Comparison of ENCODE assay signal across 17 cellular contexts in genomic region chr2:85511008-85511895, GRCh38. TPM values are rescaled to one million over a fixed set of nuclear protein-coding genes. Genes with fewer than 3 reads are reported as not detected.
DNase-seq lines count a peak whose midpoint lies in the region; ATAC-seq, FAIRE-seq and TF ChIP-seq lines count a peak whose summit lies in the region.
"Had no signal": no experiment of that assay in that cellular context is flagged by ENCODE, and none has a peak within 500 bp of the region (broad histone marks: within the 10 kb centered on the region; RNA-seq: fewer than 3 reads in every experiment).

No MANE protein-coding gene starts in this region.

- H3K79me2 ChIP-seq in HepG2 (ENCODE audit: insufficient read depth, low read length) = no peaks in the 10 kb centered on the region

- TF ChIP-seq POLR2A in HepG2 (IDR thresholded peaks at IDR 0.05; ENCODE audit: insufficient read depth in 1 of 2, low read depth in 2 of 2, low read length in 2 of 2) (no peak), adrenal gland (IDR thresholded peaks at IDR 0.05) (no peak)

- H2AFZ ChIP-seq in HepG2 (ENCODE audit: low read length) = no peak overlapping the region

- DNase-seq in HepG2 (ENCODE audit: low spot score) = no peak
- peak in 6 of 7 donors; percentile 51 to 72 (median 62) for DNase-seq in adrenal gland
- no peak for DNase-seq in left lung
- DNase-seq in NCI-H2107 treated with DMSO at 0.1 percent for 48 hours (lab: John Stamatoyannopoulos, UW; ENCODE audit: unreplicated experiment) = no peak
- no peak for DNase-seq in C1 segment of cervical spinal cord (lab: John Stamatoyannopoulos, UW)
- no peak for DNase-seq in NCI-H1694 (lab: John Stamatoyannopoulos, UW)
- DNase-seq: activated CD4-positive, alpha-beta T cell treated with anti-CD3 and anti-CD28 coated beads, Interleukin-2, amount 50 U/mL, for 1 hour; activated effector memory CD4-positive, alpha-beta T cell treated with anti-CD3 and anti-CD28 coated beads, Interleukin-2, amount 50 U/mL, for 16 hours; H9; hippocampal formation; mesendoderm; NCI-H187 treated with DMSO at 0.1 percent for 48 hours; ovary; T-helper 1 cell had no signal

- H3K4me1 ChIP-seq in liver (ENCODE audit: control insufficient read depth in 4 of 4, insufficient read depth in 4 of 4, low read length in 3 of 4) = peaks cover under 1 to 2% (median 2%) of the 10 kb centered on the region in 4 donors
- H3K4me1 ChIP-seq in HepG2 (ENCODE audit: insufficient read depth, low read length) = peaks cover 20% of the 10 kb centered on the region
- peaks cover 0 to 18% of the 10 kb centered on the region in 2 donors for H3K4me1 ChIP-seq in adrenal gland (replicated peaks in 1 of 2)
- H3K4me1 ChIP-seq in left lung = peaks cover 4 to 12% of the 10 kb centered on the region in 2 donors

- H3K27ac ChIP-seq in liver (ENCODE audit: low read depth in 1 of 2, low read length in 2 of 2) (no peak overlapping the region), HepG2 (ENCODE audit: extremely low read length, insufficient read depth, low read length) (no peak overlapping the region), adrenal gland (peak overlapping the region in 3 of 5 donors; percentile 40 to 54 (median 52)), left lung (no peak overlapping the region)
- H3K27ac ChIP-seq: ovary had no signal

- in situ Hi-C loops in HepG2 (cut with HindIII; ENCODE audit: extremely low pct_ligation_motif_present, low pct_unique_long_range_greater_than_20kb) = no loop called here

- no peaks in the 10 kb centered on the region for H4K20me1 ChIP-seq in HepG2 (ENCODE audit: insufficient read depth, low read length)

- H3K9me3 ChIP-seq in liver (ENCODE audit: control insufficient read depth in 4 of 4, low read length in 3 of 4) (no peaks in the 10 kb centered on the region), HepG2 (ENCODE audit: low read length) (no peaks in the 10 kb centered on the region), adrenal gland (replicated peaks in 1 of 3) (no peaks in the 10 kb centered on the region), left lung (no peaks in the 10 kb centered on the region)
- H3K9me3 ChIP-seq: ovary had no signal

- H3K9ac ChIP-seq in liver (ENCODE audit: low read depth in 1 of 2, low read length in 2 of 2) (no peak overlapping the region), HepG2 (ENCODE audit: insufficient read depth, low read depth, low read length) (no peak overlapping the region)

- CTCF ChIA-PET in HepG2 (lab: Yijun Ruan, JAX; ENCODE audit: low intra/inter-chr PET ratio, low total read pairs) = no interaction called here

- TF ChIP-seq RAD21 in liver (IDR thresholded peaks at IDR 0.05) (no peak), HepG2 (CRISPR knock-in tag; IDR thresholded peaks at IDR 0.05) (no peak)

- H3K4me3 ChIP-seq in liver (ENCODE audit: low read depth in 1 of 3, low read length in 3 of 3) (no peak overlapping the region), HepG2 (replicated peaks in 1 of 3; ENCODE audit: insufficient read depth in 1 of 3, low read depth in 2 of 3, low read length in 3 of 3) (no peak overlapping the region), adrenal gland (no peak overlapping the region), left lung (no peak overlapping the region)
- H3K4me3 ChIP-seq: ovary had no signal

- POLR2A ChIA-PET in HepG2 (lab: Yijun Ruan, JAX) = interaction anchor here (1.1 to 2.1 kb wide), 2 partner anchors 27 to 40 kb away, joined by 3 to 6 read pairs; partner anchors contain the start of gene MAT2A

- intact Hi-C loops in HepG2 (cut with micrococcal nuclease; ENCODE audit: unreplicated experiment) = no loop called here
- intact Hi-C loops in adrenal gland (cut with DNase I) = no loop called here
- intact Hi-C loops in left lung (cut with DNase I) = no loop called here

- ATAC-seq in HepG2 (no peak), left lung (peak; percentile 33), GM18861 (IDR thresholded peaks at IDR 0.05; ENCODE audit: unreplicated experiment) (no peak)

- TF ChIP-seq EP300 in HepG2 (IDR thresholded peaks at IDR 0.05; ENCODE audit: low read depth in 2 of 2, low read length in 2 of 2) (no peak), HepG2 (CRISPR knock-in tag; IDR thresholded peaks at IDR 0.05; ENCODE audit: borderline replicate concordance) (no peak)

- no peak overlapping the region for H3K4me2 ChIP-seq in HepG2 (ENCODE audit: low read depth, low read length)

- no TSS peak for BruUV-seq in HepG2 (replicated peaks; lab: Mats Ljungman, UMichigan)

- no peak for FAIRE-seq in HepG2 (lab: Jason Lieb, UNC)
- FAIRE-seq: bronchial epithelial cell had no signal

- WGBS in liver = 71% methylated on average over 7 of the region's 7 CpGs
- WGBS in HepG2 (ENCODE audit: low lambda C conversion rate) = 38% methylated on average over 7 of the region's 7 CpGs
- 36 to 60% (median 55%) methylated on average over 7 of the region's 7 CpGs for WGBS in adrenal gland, 4 donors

- H3K36me3 ChIP-seq in liver (ENCODE audit: control insufficient read depth in 4 of 4, insufficient read depth in 3 of 4, low read depth in 1 of 4, low read length in 3 of 4) (no peaks in the 10 kb centered on the region), HepG2 (replicated peaks in 1 of 2; ENCODE audit: control insufficient read depth in 1 of 2, insufficient read depth in 2 of 2, low read length in 2 of 2) (no peaks in the 10 kb centered on the region), adrenal gland (replicated peaks in 1 of 2) (no peaks in the 10 kb centered on the region), left lung (no peaks in the 10 kb centered on the region)
- H3K36me3 ChIP-seq: ovary had no signal

- TF ChIP-seq CTCF in liver (IDR thresholded peaks at IDR 0.05; ENCODE audit: low read depth, low read length, missing input control) = no peak
- no peak for TF ChIP-seq CTCF in HepG2 (CRISPR knock-in tag; IDR thresholded peaks at IDR 0.05)
- no peak for TF ChIP-seq CTCF in adrenal gland (IDR thresholded peaks at IDR 0.05)
- no peak for TF ChIP-seq CTCF in left lung (IDR thresholded peaks at IDR 0.05)

- no peaks in the 10 kb centered on the region for H3K27me3 ChIP-seq in liver (ENCODE audit: control insufficient read depth in 4 of 4, insufficient read depth in 4 of 4, low read length in 3 of 4)
- H3K27me3 ChIP-seq in HepG2 (ENCODE audit: control insufficient read depth in 1 of 2, insufficient read depth in 2 of 2, low read length in 2 of 2) = 0 out of 5 replicates have a peak, but pooled peaks cover 0 to 2% of the 10 kb centered on the region in 2 experiments
- no peaks in the 10 kb centered on the region for H3K27me3 ChIP-seq in adrenal gland
- H3K27me3 ChIP-seq in left lung = no peaks in the 10 kb centered on the region
- H3K27me3 ChIP-seq: ovary had no signal

RNA-seq across cellular contexts. Expression of gene MAT2A, which starts 27.7 kb away (rescaled TPM):
- total RNA-seq in liver (100 to 1,000 TPM in 1 of 2 donors, 10 to 100 TPM in 1; 60.5 to 104 TPM), HepG2 (2016; rRNA removed; fragmentation: Illumina TruSeq; extraction: Trizol) (55.8 and 155 TPM in 2 replicates), adrenal gland (100 to 1,000 TPM in 6 of 8 donors, 10 to 100 TPM in 2; 87.3 to 429 (median 180) TPM), left lung (100 to 1,000 TPM; 135 to 194 TPM)
- polyA plus RNA-seq in liver (10 to 100 TPM; 48.3 to 99.3 TPM), HepG2 (2011; rRNA removed) (331 and 367 TPM in 2 replicates), adrenal gland (100 to 1,000 TPM in 1 of 3 donors, 10 to 100 TPM in 2; 41.1 to 237 (median 75.9) TPM)
- total RNA-seq in HepG2 (2016; cell fraction: cytosol; rRNA removed; fragmentation: Illumina TruSeq; extraction: Trizol; ENCODE audit: low read depth) = 17.0 and 17.4 TPM in 2 replicates
- 56.1 and 159 TPM in 2 replicates for total RNA-seq in HepG2 (2016; cell fraction: insoluble cytoplasmic fraction; rRNA removed; fragmentation: Illumina TruSeq; extraction: Trizol)
- 24.5 and 25.4 TPM in 2 replicates for total RNA-seq in HepG2 (2016; cell fraction: membrane; rRNA removed; fragmentation: Illumina TruSeq; extraction: Trizol)
- 512 and 527 TPM in 2 replicates for total RNA-seq in HepG2 (2016; cell fraction: nucleus; rRNA removed; fragmentation: Illumina TruSeq; extraction: Trizol)
- 57.6 and 71.2 TPM in 2 replicates for polyA plus RNA-seq in HepG2 (2011; cell fraction: cytosol; rRNA removed)
- polyA plus RNA-seq in HepG2 (2011; cell fraction: nucleus; rRNA removed) = 1,062 and 1,322 TPM in 2 replicates
- polyA plus RNA-seq in HepG2 (2012) = 226 and 241 TPM in 2 replicates
- polyA plus RNA-seq in HepG2 (2016; cell fraction: cytosol; fragmentation: Illumina TruSeq; extraction: Trizol; ENCODE audit: low read depth) = 3.7 and 4.3 TPM in 2 replicates
- 67.1 and 68.7 TPM in 2 replicates for polyA plus RNA-seq in HepG2 (2016; cell fraction: insoluble cytoplasmic fraction; fragmentation: Illumina TruSeq; extraction: Trizol; ENCODE audit: low read depth)
- polyA plus RNA-seq in HepG2 (2016; cell fraction: membrane; fragmentation: Illumina TruSeq; extraction: Trizol; ENCODE audit: low read depth) = 13.5 TPM in 2 replicates
- 1,060 and 1,066 TPM in 2 replicates for polyA plus RNA-seq in HepG2 (2016; cell fraction: nucleus; fragmentation: Illumina TruSeq; extraction: Trizol; ENCODE audit: insufficient read depth, low read depth)
- polyA minus RNA-seq in HepG2 (2011; rRNA and poly(A)+ RNA removed; ENCODE audit: low replicate concordance) = 260 and 404 TPM in 2 replicates
- polyA minus RNA-seq in HepG2 (2011; cell fraction: cytosol; rRNA and poly(A)+ RNA removed) = 43.2 and 67.4 TPM in 2 replicates
- polyA minus RNA-seq in HepG2 (2011; cell fraction: nucleus; rRNA and poly(A)+ RNA removed) = 961 and 1,136 TPM in 2 replicates

RNA-seq across cellular contexts. Expression of gene GGCX, which starts 50.0 kb away (rescaled TPM):
- total RNA-seq in liver (100 to 1,000 TPM in 1 of 2 donors, 10 to 100 TPM in 1; 77.5 to 189 TPM), HepG2 (2016; rRNA removed; fragmentation: Illumina TruSeq; extraction: Trizol) (51.3 and 103 TPM in 2 replicates), adrenal gland (10 to 100 TPM; 24.8 to 85.2 (median 51.1) TPM), left lung (100 to 1,000 TPM in 1 of 2 donors, 10 to 100 TPM in 1; 71.8 to 126 TPM)
- polyA plus RNA-seq in liver (100 to 1,000 TPM in 1 of 2 donors, 10 to 100 TPM in 1; 67.3 to 103 TPM), HepG2 (2011; rRNA removed) (72.5 and 74.9 TPM in 2 replicates), adrenal gland (10 to 100 TPM; 14.9 to 28.4 (median 19.2) TPM)
- 17.1 and 22.7 TPM in 2 replicates for total RNA-seq in HepG2 (2016; cell fraction: cytosol; rRNA removed; fragmentation: Illumina TruSeq; extraction: Trizol; ENCODE audit: low read depth)
- total RNA-seq in HepG2 (2016; cell fraction: insoluble cytoplasmic fraction; rRNA removed; fragmentation: Illumina TruSeq; extraction: Trizol) = 48.3 and 106 TPM in 2 replicates
- 29.4 and 31.6 TPM in 2 replicates for total RNA-seq in HepG2 (2016; cell fraction: membrane; rRNA removed; fragmentation: Illumina TruSeq; extraction: Trizol)
- 105 and 118 TPM in 2 replicates for total RNA-seq in HepG2 (2016; cell fraction: nucleus; rRNA removed; fragmentation: Illumina TruSeq; extraction: Trizol)
- 69.2 and 77.6 TPM in 2 replicates for polyA plus RNA-seq in HepG2 (2011; cell fraction: cytosol; rRNA removed)
- polyA plus RNA-seq in HepG2 (2011; cell fraction: nucleus; rRNA removed) = 125 and 131 TPM in 2 replicates
- polyA plus RNA-seq in HepG2 (2012) = 61.2 and 76.7 TPM in 2 replicates
- 13.3 and 16.7 TPM in 2 replicates for polyA plus RNA-seq in HepG2 (2016; cell fraction: cytosol; fragmentation: Illumina TruSeq; extraction: Trizol; ENCODE audit: low read depth)
- polyA plus RNA-seq in HepG2 (2016; cell fraction: insoluble cytoplasmic fraction; fragmentation: Illumina TruSeq; extraction: Trizol; ENCODE audit: low read depth) = 30.8 and 40.7 TPM in 2 replicates
- polyA plus RNA-seq in HepG2 (2016; cell fraction: membrane; fragmentation: Illumina TruSeq; extraction: Trizol; ENCODE audit: low read depth) = 17.3 and 20.9 TPM in 2 replicates
- 107 and 111 TPM in 2 replicates for polyA plus RNA-seq in HepG2 (2016; cell fraction: nucleus; fragmentation: Illumina TruSeq; extraction: Trizol; ENCODE audit: insufficient read depth, low read depth)
- 104 and 294 TPM in 2 replicates for polyA minus RNA-seq in HepG2 (2011; rRNA and poly(A)+ RNA removed; ENCODE audit: low replicate concordance)
- 49.5 and 52.3 TPM in 2 replicates for polyA minus RNA-seq in HepG2 (2011; cell fraction: cytosol; rRNA and poly(A)+ RNA removed)
- 129 and 159 TPM in 2 replicates for polyA minus RNA-seq in HepG2 (2011; cell fraction: nucleus; rRNA and poly(A)+ RNA removed)

Comparison
In these comparisons a context has a peak if more than half of its experiments do, and no peak if none do; other contexts are left out.
1. H3K27ac ChIP-seq: peak in adrenal gland (3 of 5); none in liver (0 of 2), HepG2 (single experiment) and left lung (0 of 2).
2. DNase-seq: peak in adrenal gland (6 of 7); none in HepG2 (single experiment), left lung (0 of 2), NCI-H2107 treated with DMSO at 0.1 percent for 48 hours (single experiment), C1 segment of cervical spinal cord (0 of 14) and NCI-H1694 (single experiment).